In the genomic region with DNA sequence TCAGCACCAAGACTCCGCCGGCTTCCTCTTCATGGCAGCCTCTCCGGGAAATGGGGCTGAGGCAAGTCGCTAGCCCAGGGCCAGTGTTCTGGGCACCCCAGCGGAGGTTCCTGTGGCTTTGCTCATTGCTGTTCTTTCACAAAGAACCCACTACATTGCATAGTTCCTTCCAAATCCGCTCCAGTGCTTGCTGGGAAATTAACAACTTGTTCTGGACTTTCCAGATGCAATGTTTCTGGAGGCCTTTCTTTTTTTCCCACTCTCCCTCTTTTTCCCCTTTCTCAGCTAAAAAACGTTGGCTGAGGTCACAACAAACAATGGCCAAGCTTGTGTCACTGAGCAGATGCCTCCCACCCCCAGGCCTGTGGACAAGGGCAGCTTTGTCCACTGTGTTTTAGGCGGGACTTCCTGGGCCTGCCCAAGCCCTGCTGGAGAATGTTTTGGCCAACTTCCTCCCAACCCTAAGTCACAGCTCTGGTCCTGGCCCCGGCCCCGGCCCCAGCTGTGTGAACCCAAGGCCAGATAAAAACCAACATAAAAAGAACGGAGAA, we compare ENCODE assay signal across 13 cellular contexts.
DNase-seq lines count a peak whose midpoint lies in the region; ATAC-seq and TF ChIP-seq lines count a peak whose summit lies in the region.
"Had no signal": no experiment of that assay in that cellular context is flagged by ENCODE, and none has a peak within 500 bp of the region (broad histone marks: within the 10 kb centered on the region; RNA-seq: fewer than 3 reads in every experiment).

No MANE protein-coding gene starts in this region.

- H3K4me3 ChIP-seq in ascending aorta (peak overlapping the region in 1 of 2 donors; percentile 19), right cardiac atrium (ENCODE audit: low read length) (peak overlapping the region; percentile 43), vagina (peak overlapping the region in 1 of 2 donors; percentile 20)
- H3K4me3 ChIP-seq: prostate gland had no signal

- ATAC-seq in right cardiac atrium (peak; percentile 92 to 97), HG02981 (IDR thresholded peaks at IDR 0.05; ENCODE audit: unreplicated experiment) (no peak)
- no peak for ATAC-seq in activated CD8-positive, alpha-beta memory T cell treated with anti-CD3 and anti-CD28 coated beads, Interleukin-2, amount 10 ng/mL, durations not matched to agents 7 days and 5 days

- DNase-seq in ascending aorta (ENCODE audit: low spot score in 2 of 2) (peak in 1 of 2 donors; percentile 75), right cardiac atrium (peak; percentile 91 to 95 (median 93)), occipital lobe (lab: John Stamatoyannopoulos, UW) (peak; percentile 84), vagina (ENCODE audit: extremely low spot score in 2 of 2) (no peak)
- DNase-seq in stimulated activated CD4-positive, alpha-beta T cell treated with anti-CD3 and anti-CD28 coated beads, Interleukin-4, amount 100 ng/mL, for 4 hours, result no peak
- no peak for DNase-seq in activated CD8-positive, alpha-beta memory T cell treated with anti-CD3 and anti-CD28 coated beads, Interleukin-2, amount 10 ng/mL, durations not matched to agents 7 days and 5 days
- DNase-seq: activated CD8-positive, alpha-beta memory T cell treated with anti-CD3 and anti-CD28 coated beads for 24 hours; DMS53; KBM-7; NCI-H526 treated with DMSO at 0.1 percent for 48 hours; SW 1271 had no signal

- H3K27ac ChIP-seq in ascending aorta, result peak overlapping the region; percentile 48 to 74
- H3K27ac ChIP-seq in right cardiac atrium (ENCODE audit: low read length), result peak overlapping the region; percentile 93
- H3K27ac ChIP-seq in vagina, result peak overlapping the region; percentile 26
- H3K27ac ChIP-seq: prostate gland had no signal

- TF ChIP-seq POLR2A in vagina (IDR thresholded peaks at IDR 0.05), result no peak

- H3K27me3 Mint-ChIP-seq in activated CD8-positive, alpha-beta memory T cell treated with anti-CD3 and anti-CD28 coated beads, Interleukin-2, amount 10 ng/mL, durations not matched to agents 7 days and 5 days, result no peaks in the 10 kb centered on the region

- no peaks in the 10 kb centered on the region for H3K9me3 Mint-ChIP-seq in activated CD8-positive, alpha-beta memory T cell treated with anti-CD3 and anti-CD28 coated beads, Interleukin-2, amount 10 ng/mL, durations not matched to agents 7 days and 5 days (ENCODE audit: low read depth)

- WGBS in right cardiac atrium, result 48% methylated on average over 11 of the region's 11 CpGs

- intact Hi-C loops in ascending aorta (cut with DNase I) (no loop called here), right cardiac atrium (cut with DNase I) (loop anchor here in 2 of 4 donors (10.0 kb wide), 1 partner anchor 88 kb away; no protein-coding TSS in a partner anchor), vagina (cut with DNase I) (no loop called here)

- H3K4me1 Mint-ChIP-seq in activated CD8-positive, alpha-beta memory T cell treated with anti-CD3 and anti-CD28 coated beads, Interleukin-2, amount 10 ng/mL, durations not matched to agents 7 days and 5 days, result no peaks in the 10 kb centered on the region

- H3K36me3 Mint-ChIP-seq in activated CD8-positive, alpha-beta memory T cell treated with anti-CD3 and anti-CD28 coated beads, Interleukin-2, amount 10 ng/mL, durations not matched to agents 7 days and 5 days, result no peaks in the 10 kb centered on the region

- H3K4me3 Mint-ChIP-seq in activated CD8-positive, alpha-beta memory T cell treated with anti-CD3 and anti-CD28 coated beads, Interleukin-2, amount 10 ng/mL, durations not matched to agents 7 days and 5 days, result no peak overlapping the region

- no peak overlapping the region for H3K27ac Mint-ChIP-seq in activated CD8-positive, alpha-beta memory T cell treated with anti-CD3 and anti-CD28 coated beads, Interleukin-2, amount 10 ng/mL, durations not matched to agents 7 days and 5 days

- TF ChIP-seq CTCF in ascending aorta (IDR thresholded peaks at IDR 0.05) (no peak), vagina (IDR thresholded peaks at IDR 0.05) (no peak)

- H3K27me3 ChIP-seq in ascending aorta (no peaks in the 10 kb centered on the region), right cardiac atrium (ENCODE audit: control insufficient read depth, insufficient read depth) (no peaks in the 10 kb centered on the region), vagina (no peaks in the 10 kb centered on the region)

- no peaks in the 10 kb centered on the region for H3K9me3 ChIP-seq in ascending aorta
- no peaks in the 10 kb centered on the region for H3K9me3 ChIP-seq in right cardiac atrium (ENCODE audit: control insufficient read depth, low read length)
- no peaks in the 10 kb centered on the region for H3K9me3 ChIP-seq in vagina
- H3K9me3 ChIP-seq: prostate gland had no signal

- H3K4me1 ChIP-seq in ascending aorta (no peaks in the 10 kb centered on the region), right cardiac atrium (ENCODE audit: control insufficient read depth, insufficient read depth, low read length) (peaks cover 4% of the 10 kb centered on the region), vagina (peaks cover 13% of the 10 kb centered on the region)
- H3K4me1 ChIP-seq: prostate gland had no signal

- no peaks in the 10 kb centered on the region for H3K36me3 ChIP-seq in ascending aorta
- no peaks in the 10 kb centered on the region for H3K36me3 ChIP-seq in vagina
- H3K36me3 ChIP-seq: prostate gland had no signal

- CTCF ChIA-PET in activated CD8-positive, alpha-beta memory T cell treated with anti-CD3 and anti-CD28 coated beads, Interleukin-2, amount 10 ng/mL, durations not matched to agents 7 days and 5 days (lab: Charles Lee), result no interaction called here

Comparison
In these comparisons a context has a peak if more than half of its experiments do, and no peak if none do; other contexts are left out.
1. DNase-seq: peak in right cardiac atrium (3 of 3) and occipital lobe (single experiment); none in vagina (0 of 2), stimulated activated CD4-positive, alpha-beta T cell treated with anti-CD3 and anti-CD28 coated beads, Interleukin-4, amount 100 ng/mL, for 4 hours (0 of 2) and activated CD8-positive, alpha-beta memory T cell treated with anti-CD3 and anti-CD28 coated beads, Interleukin-2, amount 10 ng/mL, durations not matched to agents 7 days and 5 days (single experiment).
2. H3K27ac ChIP-seq: peak in every context shown above with its lines; median percentile 93 in right cardiac atrium; 61 in ascending aorta; 26 in vagina.
3. ATAC-seq: peak in right cardiac atrium (2 of 2); none in HG02981 (single experiment) and activated CD8-positive, alpha-beta memory T cell treated with anti-CD3 and anti-CD28 coated beads, Interleukin-2, amount 10 ng/mL, durations not matched to agents 7 days and 5 days (single experiment).